ENCODE assay signal across 1 cellular context in the genomic region with DNA sequence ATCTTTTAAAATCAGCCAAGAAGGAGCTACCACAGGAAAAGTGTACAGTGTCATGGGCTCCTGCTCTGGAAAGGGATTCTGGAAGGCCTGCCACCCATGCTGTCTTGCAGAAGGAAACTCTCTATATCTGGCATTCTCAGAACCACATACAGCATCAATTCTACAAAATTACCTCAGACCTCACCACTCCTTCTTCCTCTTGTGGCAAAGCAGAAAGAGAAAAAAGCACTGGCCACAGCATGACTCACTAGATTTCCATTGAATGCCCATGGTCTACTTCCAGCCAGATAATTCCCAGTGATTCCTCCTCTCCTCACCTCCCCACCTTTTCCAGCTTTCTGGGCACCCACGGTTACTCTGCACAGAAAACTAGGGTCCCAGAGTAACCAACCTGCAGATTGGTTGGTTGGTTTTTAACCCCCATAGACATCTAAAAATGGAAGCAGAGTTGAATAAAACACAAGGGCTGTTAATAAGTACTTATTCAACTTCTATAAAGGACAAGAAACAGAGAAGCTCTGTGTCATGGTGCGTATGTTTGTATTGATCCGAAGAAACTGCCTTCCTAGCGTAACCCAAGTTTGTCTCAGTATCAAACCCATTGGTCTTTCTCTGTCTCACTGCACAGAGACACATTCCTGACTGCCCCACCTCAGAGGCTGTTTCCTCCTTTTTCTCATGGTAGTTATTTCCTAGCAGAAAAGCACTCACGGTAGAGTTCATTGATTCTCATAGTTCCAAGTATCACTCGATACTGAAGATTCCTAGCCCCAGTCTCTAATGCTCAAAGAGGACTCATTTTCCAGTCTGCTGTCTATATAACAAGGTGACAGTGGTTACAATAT.
TF ChIP-seq lines count a peak whose summit lies in the region.

No MANE protein-coding gene starts in this region.

TF ChIP-seq in A549, 52 proteins besides CTCF, POLR2A, EP300 and RAD21 (continued from another document):
- TF ChIP-seq, protein P1, sequence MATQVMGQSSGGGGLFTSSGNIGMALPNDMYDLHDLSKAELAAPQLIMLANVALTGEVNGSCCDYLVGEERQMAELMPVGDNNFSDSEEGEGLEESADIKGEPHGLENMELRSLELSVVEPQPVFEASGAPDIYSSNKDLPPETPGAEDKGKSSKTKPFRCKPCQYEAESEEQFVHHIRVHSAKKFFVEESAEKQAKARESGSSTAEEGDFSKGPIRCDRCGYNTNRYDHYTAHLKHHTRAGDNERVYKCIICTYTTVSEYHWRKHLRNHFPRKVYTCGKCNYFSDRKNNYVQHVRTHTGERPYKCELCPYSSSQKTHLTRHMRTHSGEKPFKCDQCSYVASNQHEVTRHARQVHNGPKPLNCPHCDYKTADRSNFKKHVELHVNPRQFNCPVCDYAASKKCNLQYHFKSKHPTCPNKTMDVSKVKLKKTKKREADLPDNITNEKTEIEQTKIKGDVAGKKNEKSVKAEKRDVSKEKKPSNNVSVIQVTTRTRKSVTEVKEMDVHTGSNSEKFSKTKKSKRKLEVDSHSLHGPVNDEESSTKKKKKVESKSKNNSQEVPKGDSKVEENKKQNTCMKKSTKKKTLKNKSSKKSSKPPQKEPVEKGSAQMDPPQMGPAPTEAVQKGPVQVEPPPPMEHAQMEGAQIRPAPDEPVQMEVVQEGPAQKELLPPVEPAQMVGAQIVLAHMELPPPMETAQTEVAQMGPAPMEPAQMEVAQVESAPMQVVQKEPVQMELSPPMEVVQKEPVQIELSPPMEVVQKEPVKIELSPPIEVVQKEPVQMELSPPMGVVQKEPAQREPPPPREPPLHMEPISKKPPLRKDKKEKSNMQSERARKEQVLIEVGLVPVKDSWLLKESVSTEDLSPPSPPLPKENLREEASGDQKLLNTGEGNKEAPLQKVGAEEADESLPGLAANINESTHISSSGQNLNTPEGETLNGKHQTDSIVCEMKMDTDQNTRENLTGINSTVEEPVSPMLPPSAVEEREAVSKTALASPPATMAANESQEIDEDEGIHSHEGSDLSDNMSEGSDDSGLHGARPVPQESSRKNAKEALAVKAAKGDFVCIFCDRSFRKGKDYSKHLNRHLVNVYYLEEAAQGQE (IDR thresholded peaks at IDR 0.05): no peak
- TF ChIP-seq SMC3 (IDR thresholded peaks at IDR 0.05): no peak
- TF ChIP-seq ESRRA (IDR thresholded peaks at IDR 0.05; ENCODE audit: borderline replicate concordance, low read length): no peak
- no peak for TF ChIP-seq ZFP36 (IDR thresholded peaks at IDR 0.05; ENCODE audit: borderline replicate concordance, partially characterized antibody)
- TF ChIP-seq KDM1A (IDR thresholded peaks at IDR 0.05; ENCODE audit: low read depth): no peak
- no peak for TF ChIP-seq CHD4 (IDR thresholded peaks at IDR 0.05; ENCODE audit: borderline replicate concordance)
- TF ChIP-seq SREBF2 (IDR thresholded peaks at IDR 0.05): no peak
- TF ChIP-seq, protein P2, sequence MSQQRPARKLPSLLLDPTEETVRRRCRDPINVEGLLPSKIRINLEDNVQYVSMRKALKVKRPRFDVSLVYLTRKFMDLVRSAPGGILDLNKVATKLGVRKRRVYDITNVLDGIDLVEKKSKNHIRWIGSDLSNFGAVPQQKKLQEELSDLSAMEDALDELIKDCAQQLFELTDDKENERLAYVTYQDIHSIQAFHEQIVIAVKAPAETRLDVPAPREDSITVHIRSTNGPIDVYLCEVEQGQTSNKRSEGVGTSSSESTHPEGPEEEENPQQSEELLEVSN (IDR thresholded peaks at IDR 0.05; ENCODE audit: borderline replicate concordance, low read depth): no peak
- TF ChIP-seq, protein P3, sequence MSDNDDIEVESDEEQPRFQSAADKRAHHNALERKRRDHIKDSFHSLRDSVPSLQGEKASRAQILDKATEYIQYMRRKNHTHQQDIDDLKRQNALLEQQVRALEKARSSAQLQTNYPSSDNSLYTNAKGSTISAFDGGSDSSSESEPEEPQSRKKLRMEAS (IDR thresholded peaks at IDR 0.05): no peak
- TF ChIP-seq, protein P4, sequence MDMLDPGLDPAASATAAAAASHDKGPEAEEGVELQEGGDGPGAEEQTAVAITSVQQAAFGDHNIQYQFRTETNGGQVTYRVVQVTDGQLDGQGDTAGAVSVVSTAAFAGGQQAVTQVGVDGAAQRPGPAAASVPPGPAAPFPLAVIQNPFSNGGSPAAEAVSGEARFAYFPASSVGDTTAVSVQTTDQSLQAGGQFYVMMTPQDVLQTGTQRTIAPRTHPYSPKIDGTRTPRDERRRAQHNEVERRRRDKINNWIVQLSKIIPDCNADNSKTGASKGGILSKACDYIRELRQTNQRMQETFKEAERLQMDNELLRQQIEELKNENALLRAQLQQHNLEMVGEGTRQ (IDR thresholded peaks at IDR 0.05): no peak
- no peak for TF ChIP-seq MAZ (IDR thresholded peaks at IDR 0.05; ENCODE audit: borderline replicate concordance, low read depth, low read length)
- peak; percentile 6 for TF ChIP-seq MAFK (IDR thresholded peaks at IDR 0.05; ENCODE audit: partially characterized antibody)
- TF ChIP-seq, protein P5, sequence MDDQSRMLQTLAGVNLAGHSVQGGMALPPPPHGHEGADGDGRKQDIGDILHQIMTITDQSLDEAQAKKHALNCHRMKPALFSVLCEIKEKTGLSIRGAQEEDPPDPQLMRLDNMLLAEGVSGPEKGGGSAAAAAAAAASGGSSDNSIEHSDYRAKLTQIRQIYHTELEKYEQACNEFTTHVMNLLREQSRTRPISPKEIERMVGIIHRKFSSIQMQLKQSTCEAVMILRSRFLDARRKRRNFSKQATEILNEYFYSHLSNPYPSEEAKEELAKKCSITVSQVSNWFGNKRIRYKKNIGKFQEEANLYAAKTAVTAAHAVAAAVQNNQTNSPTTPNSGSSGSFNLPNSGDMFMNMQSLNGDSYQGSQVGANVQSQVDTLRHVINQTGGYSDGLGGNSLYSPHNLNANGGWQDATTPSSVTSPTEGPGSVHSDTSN (IDR thresholded peaks at IDR 0.05): no peak
- TF ChIP-seq CBX2 (IDR thresholded peaks at IDR 0.05; ENCODE audit: borderline replicate concordance, low read depth): no peak
- no peak for TF ChIP-seq RNF2 (IDR thresholded peaks at IDR 0.05; ENCODE audit: borderline replicate concordance, low read depth)
- TF ChIP-seq PHF8 (IDR thresholded peaks at IDR 0.05; ENCODE audit: borderline replicate concordance, low read depth): no peak
- TF ChIP-seq HOXA7 (CRISPR knock-in tag; IDR thresholded peaks at IDR 0.05): 0 out of 2 replicates have a peak, but pooled peaks have one; percentile 20
- TF ChIP-seq EHMT2 (IDR thresholded peaks at IDR 0.05; ENCODE audit: low read depth): 0 out of 2 replicates have a peak, but pooled peaks have one; percentile 39
- no peak for TF ChIP-seq NR3C1 (IDR thresholded peaks at IDR 0.05)
- peak; percentile 69; the same call in 1 of the 2 replicates for TF ChIP-seq HEYL (CRISPR knock-in tag; IDR thresholded peaks at IDR 0.05)
- no peak for TF ChIP-seq GATA3 (IDR thresholded peaks at IDR 0.05; ENCODE audit: borderline replicate concordance)
- no peak for TF ChIP-seq ZNF302 (CRISPR knock-in tag; IDR thresholded peaks at IDR 0.05)
- TF ChIP-seq ZC3H11A (IDR thresholded peaks at IDR 0.05): no peak
- TF ChIP-seq, protein P6, sequence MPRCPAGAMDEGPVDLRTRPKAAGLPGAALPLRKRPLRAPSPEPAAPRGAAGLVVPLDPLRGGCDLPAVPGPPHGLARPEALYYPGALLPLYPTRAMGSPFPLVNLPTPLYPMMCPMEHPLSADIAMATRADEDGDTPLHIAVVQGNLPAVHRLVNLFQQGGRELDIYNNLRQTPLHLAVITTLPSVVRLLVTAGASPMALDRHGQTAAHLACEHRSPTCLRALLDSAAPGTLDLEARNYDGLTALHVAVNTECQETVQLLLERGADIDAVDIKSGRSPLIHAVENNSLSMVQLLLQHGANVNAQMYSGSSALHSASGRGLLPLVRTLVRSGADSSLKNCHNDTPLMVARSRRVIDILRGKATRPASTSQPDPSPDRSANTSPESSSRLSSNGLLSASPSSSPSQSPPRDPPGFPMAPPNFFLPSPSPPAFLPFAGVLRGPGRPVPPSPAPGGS (IDR thresholded peaks at IDR 0.05): no peak
- TF ChIP-seq RFX5 (IDR thresholded peaks at IDR 0.05): no peak
- no peak for TF ChIP-seq FOSB (CRISPR knock-in tag; IDR thresholded peaks at IDR 0.05)
- 0 out of 2 replicates have a peak, but pooled peaks have one; percentile 49 for TF ChIP-seq FOXS1 (CRISPR knock-in tag; IDR thresholded peaks at IDR 0.05)
- TF ChIP-seq BHLHE40 (IDR thresholded peaks at IDR 0.05; ENCODE audit: low read depth, low read length): no peak
- no peak for TF ChIP-seq CHD2 (IDR thresholded peaks at IDR 0.05; ENCODE audit: low read length, partially characterized antibody)
- TF ChIP-seq TFCP2L1 (CRISPR knock-in tag; IDR thresholded peaks at IDR 0.05): 0 out of 2 replicates have a peak, but pooled peaks have one; percentile 20
- 0 out of 2 replicates have a peak, but pooled peaks have one; percentile 17 for TF ChIP-seq HOXB13 (CRISPR knock-in tag; IDR thresholded peaks at IDR 0.05; ENCODE audit: low read depth)
- no peak for TF ChIP-seq NPAS2 (CRISPR knock-in tag; IDR thresholded peaks at IDR 0.05; ENCODE audit: borderline replicate concordance)
- TF ChIP-seq, protein P7, sequence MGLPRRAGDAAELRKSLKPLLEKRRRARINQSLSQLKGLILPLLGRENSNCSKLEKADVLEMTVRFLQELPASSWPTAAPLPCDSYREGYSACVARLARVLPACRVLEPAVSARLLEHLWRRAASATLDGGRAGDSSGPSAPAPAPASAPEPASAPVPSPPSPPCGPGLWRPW (IDR thresholded peaks at IDR 0.05): no peak
- TF ChIP-seq, protein P8, sequence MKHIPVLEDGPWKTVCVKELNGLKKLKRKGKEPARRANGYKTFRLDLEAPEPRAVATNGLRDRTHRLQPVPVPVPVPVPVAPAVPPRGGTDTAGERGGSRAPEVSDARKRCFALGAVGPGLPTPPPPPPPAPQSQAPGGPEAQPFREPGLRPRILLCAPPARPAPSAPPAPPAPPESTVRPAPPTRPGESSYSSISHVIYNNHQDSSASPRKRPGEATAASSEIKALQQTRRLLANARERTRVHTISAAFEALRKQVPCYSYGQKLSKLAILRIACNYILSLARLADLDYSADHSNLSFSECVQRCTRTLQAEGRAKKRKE (CRISPR knock-in tag; IDR thresholded peaks at IDR 0.05; ENCODE audit: low read depth): no peak
- TF ChIP-seq EHF (CRISPR knock-in tag; IDR thresholded peaks at IDR 0.05): peak; percentile 50; the same call in 1 of the 2 replicates
